ENCODE assay signal across 8 cellular contexts in the genomic region with DNA sequence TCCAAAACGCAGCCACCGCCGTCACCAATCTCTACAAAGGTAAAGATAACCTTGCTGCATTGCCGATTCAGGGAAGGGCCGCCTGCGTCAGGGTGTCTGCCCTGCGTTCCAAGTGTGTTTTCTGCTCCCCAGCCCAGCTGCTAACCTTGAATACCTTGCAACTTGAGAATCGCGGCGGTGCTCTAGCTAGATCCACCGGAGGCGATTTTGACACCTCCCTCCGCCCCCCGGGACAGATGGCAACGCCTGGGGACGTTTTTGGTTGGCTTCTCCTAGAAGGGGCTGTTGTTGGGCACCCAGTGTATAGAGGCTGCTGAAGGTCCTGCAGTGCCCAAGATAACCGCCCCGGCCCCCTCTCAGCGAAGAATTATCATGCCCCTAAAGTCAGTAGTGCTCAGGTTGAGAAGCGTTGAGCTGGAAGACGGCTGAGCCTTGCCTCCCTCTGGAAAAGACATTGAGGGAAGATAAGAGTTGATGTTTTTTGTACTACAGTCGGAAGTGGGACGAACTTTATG. TPM values are rescaled to one million over a fixed set of nuclear protein-coding genes. Genes with fewer than 3 reads are reported as not detected.
A peak's percentile ranks its signal among the peaks of the same experiment; 100 is the strongest.
DNase-seq lines count a peak whose midpoint lies in the region; ATAC-seq and TF ChIP-seq lines count a peak whose summit lies in the region.

No MANE protein-coding gene starts in this region.

- TF ChIP-seq CTCF in A673 (conservative IDR thresholded peaks at IDR 0.05; ENCODE audit: low read depth, low read length): no peak

- no peak for TF ChIP-seq POLR2A in erythroblast (IDR thresholded peaks at IDR 0.05; ENCODE audit: low read length)

- CTCF ChIA-PET in A673 (lab: Charles Lee): interaction anchor here (1.2 kb wide), 1 partner anchor 59 kb away, joined by 4 read pairs; no protein-coding TSS in a partner anchor

- POLR2A ChIA-PET in A673 (lab: Charles Lee; ENCODE audit: low non-redundant PET): interaction anchor here (1.1 kb wide), 1 partner anchor 56 kb away, joined by 3 read pairs; no protein-coding TSS in a partner anchor

- H3K4me3 ChIP-seq in A673 (ENCODE audit: low read depth, low read length, poor library complexity, severe bottlenecking): peak overlapping the region; percentile 70
- H3K4me3 ChIP-seq in HUES6 (ENCODE audit: low read depth, low read length): peak overlapping the region; percentile 92
- H3K4me3 ChIP-seq in neuron (ENCODE audit: low read length): peak overlapping the region; percentile 98

- H2AFZ ChIP-seq in neuron (ENCODE audit: low read depth, low read length): no peak overlapping the region

- H3K9me3 ChIP-seq in A673 (ENCODE audit: low read depth, low read length, poor library complexity, severe bottlenecking) (no peaks in the 10 kb centered on the region), HUES6 (ENCODE audit: control insufficient read depth, insufficient read depth, low read depth, low read length) (no peaks in the 10 kb centered on the region), neuron (ENCODE audit: low read length) (no peaks in the 10 kb centered on the region)

- ATAC-seq in HG02840 (IDR thresholded peaks at IDR 0.05; ENCODE audit: low FRiP score, unreplicated experiment): no peak
- ATAC-seq in GM18502 (IDR thresholded peaks at IDR 0.05; ENCODE audit: poor library complexity, unreplicated experiment): no peak

- no TSS peak for BruUV-seq in A673 (replicated peaks; lab: Mats Ljungman, UMichigan)

- peak overlapping the region; percentile 97 for H3K9ac ChIP-seq in HUES6 (ENCODE audit: low read length)

- DNase-seq in A673 (ENCODE audit: low spot score) (peak; percentile 25), erythroblast (lab: John Stamatoyannopoulos, UW) (peak; percentile 72 to 75), NCI-H446 treated with DMSO at 0.1 percent for 48 hours (lab: John Stamatoyannopoulos, UW) (no peak)
- DNase-seq in activated CD4-positive, alpha-beta T cell treated with anti-CD3 and anti-CD28 coated beads, Interleukin-2, amount 50 U/mL, for 4 hours: peak; percentile 15 to 20

- intact Hi-C loops in A673 (cut with micrococcal nuclease; ENCODE audit: unreplicated experiment): loop anchor here (5.0 kb wide), 4 partner anchors 46 to 516 kb away; a partner anchor contains a TSS

- peak overlapping the region; percentile 97 for H3K27ac ChIP-seq in A673 (ENCODE audit: low read depth, low read length, poor library complexity, severe bottlenecking)
- peak overlapping the region; percentile 99 for H3K27ac ChIP-seq in HUES6 (ENCODE audit: low read depth, low read length)

- H3K36me3 ChIP-seq in A673 (ENCODE audit: insufficient read depth, low read length, poor library complexity, severe bottlenecking) (peaks cover 42% of the 10 kb centered on the region), HUES6 (ENCODE audit: control insufficient read depth, insufficient read depth, low read length) (peaks cover 47% of the 10 kb centered on the region), neuron (ENCODE audit: insufficient read depth, low read length) (peaks cover 45% of the 10 kb centered on the region)

- H3K27me3 ChIP-seq in A673 (replicated peaks; ENCODE audit: insufficient read depth, low read depth, low read length, poor library complexity) (no peaks in the 10 kb centered on the region), HUES6 (ENCODE audit: control insufficient read depth, insufficient read depth, low read length) (no peaks in the 10 kb centered on the region), neuron (ENCODE audit: insufficient read depth, low read length) (no peaks in the 10 kb centered on the region)

- H3K4me1 ChIP-seq in A673 (ENCODE audit: insufficient read depth, low read length, poor library complexity, severe bottlenecking) (peaks cover 30% of the 10 kb centered on the region), HUES6 (ENCODE audit: control insufficient read depth, insufficient read depth, low read length) (peaks cover 34% of the 10 kb centered on the region), neuron (ENCODE audit: insufficient read depth, low read length) (peaks cover 32% of the 10 kb centered on the region)

RNA-seq across cellular contexts. Expression of a gene that starts 1.6 kb away (rescaled TPM):
- 83.8 and 90.4 TPM in 2 replicates for total RNA-seq in A673 (2021)
